In genomic region chr15:45123397-45123796, GRCh38 we compare ENCODE assay signal across 16 cellular contexts. TPM values are rescaled to one million over a fixed set of nuclear protein-coding genes. Genes with fewer than 3 reads are reported as not detected.
DNase-seq lines count a peak whose midpoint lies in the region; ATAC-seq and TF ChIP-seq lines count a peak whose summit lies in the region.
"Had no signal": no experiment of that assay in that cellular context is flagged by ENCODE, and none has a peak within 500 bp of the region (broad histone marks: within the 10 kb centered on the region; RNA-seq: fewer than 3 reads in every experiment).

No MANE protein-coding gene starts in this region.

- no peak overlapping the region for H3K27ac ChIP-seq in left lung
- H3K27ac ChIP-seq in thyroid gland = peak overlapping the region; percentile 82 to 97 (median 94)
- H3K27ac ChIP-seq: C4-2B had no signal

- DNase-seq in HT-29 (ENCODE audit: low spot score) (peak; percentile 33), epithelial cell of esophagus (ENCODE audit: low read depth) (peak; percentile 42), left lung (no peak), thyroid gland (peak; percentile 95), LoVo (ENCODE audit: low spot score) (no peak), NOMO-1 treated with DMSO at 0.1 percent for 48 hours (lab: John Stamatoyannopoulos, UW; ENCODE audit: unreplicated experiment) (no peak)
- DNase-seq in activated CD8-positive, alpha-beta memory T cell treated with anti-CD3 and anti-CD28 coated beads, Interleukin-2, amount 10 ng/mL, durations not matched to agents 7 days and 5 days = no peak
- DNase-seq: BE2C; CD4-positive, alpha-beta memory T cell; DND-41; GDM1; HCEC 1CT; HFFc6 had no signal

- H3K4me3 ChIP-seq in epithelial cell of esophagus (ENCODE audit: low read length) (no peak overlapping the region), left lung (no peak overlapping the region), thyroid gland (replicated peaks in 1 of 3) (no peak overlapping the region)
- H3K4me3 ChIP-seq: A549 had no signal

- intact Hi-C loops in left lung (cut with DNase I) (no loop called here), thyroid gland (cut with DNase I) (no loop called here)

- TF ChIP-seq CTCF in epithelial cell of esophagus (IDR thresholded peaks at IDR 0.05; ENCODE audit: insufficient read depth, low read depth, low read length, missing control alignments) = no peak
- TF ChIP-seq CTCF in left lung (IDR thresholded peaks at IDR 0.05) = no peak
- peak in 2 of 6 experiments; percentile 25 to 26 for TF ChIP-seq CTCF in thyroid gland (IDR thresholded peaks at IDR 0.05)

- H3K4me1 ChIP-seq in left lung (peaks cover 0 to 6% of the 10 kb centered on the region in 2 donors), thyroid gland (peaks cover 41 to 47% of the 10 kb centered on the region in 2 donors)

- ATAC-seq in left lung = peak; percentile 75
- ATAC-seq in activated CD8-positive, alpha-beta memory T cell treated with anti-CD3 and anti-CD28 coated beads, Interleukin-2, amount 10 ng/mL, durations not matched to agents 7 days and 5 days = no peak
- ATAC-seq: A549 had no signal

- H3K4me1 Mint-ChIP-seq in activated CD8-positive, alpha-beta memory T cell treated with anti-CD3 and anti-CD28 coated beads, Interleukin-2, amount 10 ng/mL, durations not matched to agents 7 days and 5 days = peaks cover under 1% of the 10 kb centered on the region

- H3K9me3 ChIP-seq in left lung (no peaks in the 10 kb centered on the region), thyroid gland (no peaks in the 10 kb centered on the region)
- H3K9me3 ChIP-seq: A549, BE2C had no signal

- H3K27me3 Mint-ChIP-seq in activated CD8-positive, alpha-beta memory T cell treated with anti-CD3 and anti-CD28 coated beads, Interleukin-2, amount 10 ng/mL, durations not matched to agents 7 days and 5 days = peaks cover 58% of the 10 kb centered on the region

- CTCF ChIA-PET in activated CD8-positive, alpha-beta memory T cell treated with anti-CD3 and anti-CD28 coated beads, Interleukin-2, amount 10 ng/mL, durations not matched to agents 7 days and 5 days (lab: Charles Lee) = interaction anchor here (1.1 to 1.7 kb wide), 3 partner anchors 10 to 156 kb away, joined by 3 to 5 read pairs (median 4); no protein-coding TSS in a partner anchor

- H3K36me3 ChIP-seq in left lung = no peaks in the 10 kb centered on the region
- no peaks in the 10 kb centered on the region for H3K36me3 ChIP-seq in thyroid gland
- H3K36me3 ChIP-seq: BE2C had no signal

- no peak overlapping the region for H3K4me3 Mint-ChIP-seq in activated CD8-positive, alpha-beta memory T cell treated with anti-CD3 and anti-CD28 coated beads, Interleukin-2, amount 10 ng/mL, durations not matched to agents 7 days and 5 days
- H3K4me3 Mint-ChIP-seq: CD4-positive, alpha-beta memory T cell; HFFc6 had no signal

- no peaks in the 10 kb centered on the region for H3K36me3 Mint-ChIP-seq in activated CD8-positive, alpha-beta memory T cell treated with anti-CD3 and anti-CD28 coated beads, Interleukin-2, amount 10 ng/mL, durations not matched to agents 7 days and 5 days
- H3K36me3 Mint-ChIP-seq: CD4-positive, alpha-beta memory T cell had no signal

- TF ChIP-seq POLR2A in thyroid gland (IDR thresholded peaks at IDR 0.05) = peak in 1 of 2 donors; percentile 51

- H3K27me3 ChIP-seq in left lung = peaks cover 3 to 51% of the 10 kb centered on the region in 2 donors
- H3K27me3 ChIP-seq in thyroid gland = no peaks in the 10 kb centered on the region
- H3K27me3 ChIP-seq: BE2C had no signal

- H3K27ac Mint-ChIP-seq in activated CD8-positive, alpha-beta memory T cell treated with anti-CD3 and anti-CD28 coated beads, Interleukin-2, amount 10 ng/mL, durations not matched to agents 7 days and 5 days = no peak overlapping the region
- H3K27ac Mint-ChIP-seq: CD4-positive, alpha-beta memory T cell; HFFc6 had no signal

- H3K9me3 Mint-ChIP-seq in activated CD8-positive, alpha-beta memory T cell treated with anti-CD3 and anti-CD28 coated beads, Interleukin-2, amount 10 ng/mL, durations not matched to agents 7 days and 5 days (ENCODE audit: low read depth) = no peaks in the 10 kb centered on the region
- H3K9me3 Mint-ChIP-seq: HFFc6 had no signal

RNA-seq across cellular contexts. Expression of gene DUOXA1, which starts 6.3 kb away (rescaled TPM):
- 0.23 and 0.26 TPM in 2 replicates for total RNA-seq in HT-29 (2014; rRNA removed; shearing (Covaris generic))
- total RNA-seq in left lung (100 to 1,000 TPM in 1 of 2 donors, 10 to 100 TPM in 1; 96.7 to 135 TPM), thyroid gland (100 to 1,000 TPM in 3 of 4 donors, 10 to 100 TPM in 1; 97.0 to 187 (median 150) TPM)
- total RNA-seq in activated CD8-positive, alpha-beta memory T cell treated with anti-CD3 and anti-CD28 coated beads, Interleukin-2, amount 10 ng/mL, durations not matched to agents 7 days and 5 days = not detected
- total RNA-seq: H4 had no signal

RNA-seq across cellular contexts. Expression of gene DUOX1, which starts 6.4 kb away (rescaled TPM):
- 1.5 and 3.1 TPM in 2 replicates for total RNA-seq in HT-29 (2014; rRNA removed; shearing (Covaris generic))
- 100 to 1,000 TPM; 198 to 265 TPM for total RNA-seq in left lung
- total RNA-seq in thyroid gland = 100 to 1,000 TPM; 132 to 313 (median 234) TPM
- under 1 TPM in 1 of 2 experiments, not detected in 1; 0.07 TPM for total RNA-seq in activated CD8-positive, alpha-beta memory T cell treated with anti-CD3 and anti-CD28 coated beads, Interleukin-2, amount 10 ng/mL, durations not matched to agents 7 days and 5 days
- total RNA-seq: H4 had no signal

RNA-seq across cellular contexts. Expression of gene DUOXA2, which starts 9.3 kb away (rescaled TPM):
- total RNA-seq in HT-29 (2014; rRNA removed; shearing (Covaris generic)) = not detected in 2 replicates
- total RNA-seq in left lung (not detected), thyroid gland (10 to 100 TPM; 11.8 to 48.4 (median 27.0) TPM)
- not detected for total RNA-seq in activated CD8-positive, alpha-beta memory T cell treated with anti-CD3 and anti-CD28 coated beads, Interleukin-2, amount 10 ng/mL, durations not matched to agents 7 days and 5 days
- total RNA-seq: CD4-positive, alpha-beta memory T cell; H4; HFFc6 had no signal

RNA-seq across cellular contexts. Expression of gene DUOX2, which starts 9.4 kb away (rescaled TPM):
- 0.08 TPM in 2 replicates for total RNA-seq in HT-29 (2014; rRNA removed; shearing (Covaris generic))
- total RNA-seq in left lung = 1 to 10 TPM; 2.0 to 2.7 TPM
- 100 to 1,000 TPM in 2 of 4 donors, 10 to 100 TPM in 2; 44.5 to 238 (median 152) TPM for total RNA-seq in thyroid gland
- not detected for total RNA-seq in activated CD8-positive, alpha-beta memory T cell treated with anti-CD3 and anti-CD28 coated beads, Interleukin-2, amount 10 ng/mL, durations not matched to agents 7 days and 5 days
- total RNA-seq: HFFc6 had no signal

Comparison
In these comparisons a context has a peak if more than half of its experiments do, and no peak if none do; other contexts are left out.
1. DNase-seq: peak in HT-29 (single experiment), epithelial cell of esophagus (single experiment) and thyroid gland (2 of 2); none in left lung (0 of 2), activated CD8-positive, alpha-beta memory T cell treated with anti-CD3 and anti-CD28 coated beads, Interleukin-2, amount 10 ng/mL, durations not matched to agents 7 days and 5 days (single experiment), LoVo (single experiment) and NOMO-1 treated with DMSO at 0.1 percent for 48 hours (single experiment).
2. H3K27ac ChIP-seq: peak in thyroid gland (3 of 3); none in left lung (0 of 2).
3. RNA of gene DUOXA1, which starts 6.3 kb away (total RNA-seq): 97.0 to 187 TPM in thyroid gland and 96.7 to 135 TPM in left lung; 0.23 to 0.26 TPM in HT-29 and not detected in activated CD8-positive, alpha-beta memory T cell treated with anti-CD3 and anti-CD28 coated beads, Interleukin-2, amount 10 ng/mL, durations not matched to agents 7 days and 5 days; every median in the first group is over 10 times any median in the second.
4. RNA of gene DUOX1, which starts 6.4 kb away (total RNA-seq): 132 to 313 TPM in thyroid gland and 198 to 265 TPM in left lung; 1.5 to 3.1 TPM in HT-29 and 0.07 TPM in activated CD8-positive, alpha-beta memory T cell treated with anti-CD3 and anti-CD28 coated beads, Interleukin-2, amount 10 ng/mL, durations not matched to agents 7 days and 5 days; every median in the first group is over 10 times any median in the second.
5. RNA of gene DUOXA2, which starts 9.3 kb away (total RNA-seq): 11.8 to 48.4 TPM in thyroid gland; not detected in left lung, not detected in HT-29 and not detected in activated CD8-positive, alpha-beta memory T cell treated with anti-CD3 and anti-CD28 coated beads, Interleukin-2, amount 10 ng/mL, durations not matched to agents 7 days and 5 days; every median in the first group is over 10 times any median in the second.